In genomic region chr5:40355842-40356241, GRCh38 we compare ENCODE assay signal across 2 cellular contexts.
TF ChIP-seq lines count a peak whose summit lies in the region.

No MANE protein-coding gene starts in this region.

TF ChIP-seq in GM23338, 12 proteins besides CTCF, POLR2A, EP300 and RAD21 (continued from another document):
- TF ChIP-seq ZNF462 (CRISPR knock-in tag; IDR thresholded peaks at IDR 0.05) (no peak), NANOG (IDR thresholded peaks at IDR 0.05; ENCODE audit: borderline replicate concordance) (no peak), STAT1 (IDR thresholded peaks at IDR 0.05; ENCODE audit: unreplicated experiment) (no peak), ZNF114 (CRISPR knock-in tag; IDR thresholded peaks at IDR 0.05) (no peak), CREB1 (CRISPR knock-in tag; IDR thresholded peaks at IDR 0.05; ENCODE audit: low read depth) (no peak), ZNF331 (CRISPR knock-in tag; IDR thresholded peaks at IDR 0.05; ENCODE audit: low read depth) (no peak), ETS1 (IDR thresholded peaks at IDR 0.05) (no peak), EZH2phosphoT487 (IDR thresholded peaks at IDR 0.05; ENCODE audit: unreplicated experiment) (no peak), EZH2 (IDR thresholded peaks at IDR 0.05; ENCODE audit: low read depth, unreplicated experiment) (no peak)

TF ChIP-seq in SK-N-SH treated with all-trans-retinoic acid at 6 μM for 48 hours, 23 proteins besides CTCF, POLR2A, EP300 and RAD21 (continued from another document):
- TF ChIP-seq CREB5 (CRISPR knock-in tag; IDR thresholded peaks at IDR 0.05; ENCODE audit: low read depth) (no peak), ZNF70 (CRISPR knock-in tag; IDR thresholded peaks at IDR 0.05) (no peak), TOX (CRISPR knock-in tag; IDR thresholded peaks at IDR 0.05; ENCODE audit: borderline replicate concordance) (no peak), ARNTL (CRISPR knock-in tag; IDR thresholded peaks at IDR 0.05; ENCODE audit: borderline replicate concordance, low read depth) (no peak), SNAI2 (CRISPR knock-in tag; IDR thresholded peaks at IDR 0.05) (no peak), RARB (CRISPR knock-in tag; IDR thresholded peaks at IDR 0.05) (no peak), GLIS3 (CRISPR knock-in tag; IDR thresholded peaks at IDR 0.05) (no peak)
